Comparison of ENCODE assay signal across 12 cellular contexts in the genomic region with DNA sequence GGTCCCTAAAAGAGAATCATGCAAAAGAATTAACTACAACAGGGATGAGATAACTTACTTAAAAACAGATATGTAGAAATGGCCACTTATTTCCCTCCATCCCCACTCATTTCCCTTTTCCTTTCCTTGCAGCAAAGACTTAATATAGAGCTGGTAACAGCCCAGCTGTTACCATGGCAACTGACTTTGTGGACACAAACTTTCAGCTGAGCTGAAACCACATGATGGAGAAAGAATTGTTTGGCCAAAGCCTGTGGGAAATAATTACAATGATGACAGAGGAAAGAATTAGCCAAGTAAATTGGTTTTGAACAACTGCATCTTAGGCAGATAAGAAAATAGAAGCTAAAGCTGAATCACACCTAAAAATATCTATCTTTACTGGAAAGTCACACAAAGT.
DNase-seq lines count a peak whose midpoint lies in the region; ATAC-seq and TF ChIP-seq lines count a peak whose summit lies in the region.
"Had no signal": no experiment of that assay in that cellular context is flagged by ENCODE, and none has a peak within 500 bp of the region (broad histone marks: within the 10 kb centered on the region; RNA-seq: fewer than 3 reads in every experiment).

No MANE protein-coding gene starts in this region.

- H4K20me1 ChIP-seq in osteoblast (ENCODE audit: insufficient read depth, low read length) = no peaks in the 10 kb centered on the region

- TF ChIP-seq CTCF in omental fat pad (IDR thresholded peaks at IDR 0.05) (no peak), foreskin keratinocyte (conservative IDR thresholded peaks at IDR 0.05) (no peak), osteoblast (IDR thresholded peaks at IDR 0.05; ENCODE audit: extremely low read depth, low read depth, low read length) (no peak)
- TF ChIP-seq CTCF in CD8-positive, alpha-beta T cell (IDR thresholded peaks at IDR 0.05) = no peak

- intact Hi-C loops in CD8-positive, alpha-beta T cell (cut with DNase I, micrococcal nuclease) = no loop called here

- H3K27ac Mint-ChIP-seq in CD8-positive, alpha-beta T cell = no peak overlapping the region

- no peaks in the 10 kb centered on the region for H3K9me3 Mint-ChIP-seq in CD8-positive, alpha-beta T cell

- H3K27me3 Mint-ChIP-seq in CD8-positive, alpha-beta T cell (ENCODE audit: low read depth) = no peaks in the 10 kb centered on the region

- no peaks in the 10 kb centered on the region for H3K9me3 ChIP-seq in CD8-positive, alpha-beta T cell (ENCODE audit: low read length)
- no peaks in the 10 kb centered on the region for H3K9me3 ChIP-seq in osteoblast (ENCODE audit: low read depth, low read length)
- H3K9me3 ChIP-seq: sigmoid colon had no signal

- H3K27ac ChIP-seq in CD8-positive, alpha-beta T cell (ENCODE audit: low read depth, low read length) = no peak overlapping the region
- no peak overlapping the region for H3K27ac ChIP-seq in foreskin keratinocyte
- H3K27ac ChIP-seq in osteoblast (ENCODE audit: low read depth, low read length) = no peak overlapping the region
- H3K27ac ChIP-seq: SK-N-MC had no signal

- no peak overlapping the region for H3K4me2 ChIP-seq in osteoblast (ENCODE audit: insufficient read depth, low read length)

- H3K4me1 ChIP-seq in CD8-positive, alpha-beta T cell (ENCODE audit: insufficient read depth, low read length) = no peaks in the 10 kb centered on the region
- H3K4me1 ChIP-seq in foreskin keratinocyte (no peaks in the 10 kb centered on the region), osteoblast (ENCODE audit: insufficient read depth, low read length) (no peaks in the 10 kb centered on the region)

- no peaks in the 10 kb centered on the region for H3K36me3 ChIP-seq in CD8-positive, alpha-beta T cell (ENCODE audit: insufficient read depth, low read length)
- H3K36me3 ChIP-seq in osteoblast (ENCODE audit: insufficient read depth, low read length) = no peaks in the 10 kb centered on the region
- H3K36me3 ChIP-seq: sigmoid colon had no signal

- H3K4me3 Mint-ChIP-seq in CD8-positive, alpha-beta T cell = no peak overlapping the region

- no peaks in the 10 kb centered on the region for H3K4me1 Mint-ChIP-seq in CD8-positive, alpha-beta T cell (ENCODE audit: low read depth)

- CTCF ChIA-PET in CD8-positive, alpha-beta T cell (lab: Charles Lee) = no interaction called here

- H3K27me3 ChIP-seq in CD8-positive, alpha-beta T cell (ENCODE audit: insufficient read depth, low read length) = no peaks in the 10 kb centered on the region
- H3K27me3 ChIP-seq in foreskin keratinocyte (no peaks in the 10 kb centered on the region), osteoblast (ENCODE audit: insufficient read depth, low read length) (no peaks in the 10 kb centered on the region)
- H3K27me3 ChIP-seq: sigmoid colon had no signal

- H2AFZ ChIP-seq in osteoblast (ENCODE audit: low read length) = no peak overlapping the region

- no peaks in the 10 kb centered on the region for H3K79me2 ChIP-seq in osteoblast (ENCODE audit: insufficient read depth, low read length)

- POLR2A ChIA-PET in CD8-positive, alpha-beta T cell (lab: Charles Lee) = no interaction called here

- ATAC-seq in omental fat pad (ENCODE audit: low FRiP score) = peak; percentile 79
- no peak for ATAC-seq in CD8-positive, alpha-beta T cell
- ATAC-seq in GM21528 (IDR thresholded peaks at IDR 0.05; ENCODE audit: low FRiP score, unreplicated experiment) = no peak
- ATAC-seq in foreskin keratinocyte = no peak

- DNase-seq in DMS 273 (lab: John Stamatoyannopoulos, UW; ENCODE audit: unreplicated experiment) = peak; percentile 69
- DNase-seq in NCI-H446 treated with DMSO at 0.1 percent for 48 hours (lab: John Stamatoyannopoulos, UW) = peak; percentile 34
- peak; percentile 20 for DNase-seq in fibroblast of the conjunctiva (ENCODE audit: low read depth)
- DNase-seq in omental fat pad (ENCODE audit: low spot score) = no peak
- no peak for DNase-seq in CD8-positive, alpha-beta T cell
- no peak for DNase-seq in foreskin keratinocyte
- DNase-seq in osteoblast (ENCODE audit: insufficient read length, low spot score, missing footprints) = no peak
- DNase-seq: central memory CD4-positive, alpha-beta T cell; NCI-H187 treated with DMSO at 0.1 percent for 48 hours; sigmoid colon had no signal

- no peaks in the 10 kb centered on the region for H3K36me3 Mint-ChIP-seq in CD8-positive, alpha-beta T cell

- no peak overlapping the region for H3K4me3 ChIP-seq in CD8-positive, alpha-beta T cell (ENCODE audit: low read depth, low read length)
- no peak overlapping the region for H3K4me3 ChIP-seq in osteoblast (ENCODE audit: insufficient read depth, low read length)
- H3K4me3 ChIP-seq: sigmoid colon, SK-N-MC had no signal

Comparison
In these comparisons a context has a peak if more than half of its experiments do, and no peak if none do; other contexts are left out.
1. DNase-seq: peak in DMS 273 (single experiment), NCI-H446 treated with DMSO at 0.1 percent for 48 hours (single experiment) and fibroblast of the conjunctiva (single experiment); none in omental fat pad (single experiment), CD8-positive, alpha-beta T cell (0 of 7), foreskin keratinocyte (0 of 2) and osteoblast (single experiment).